ENCODE assay signal across 1 cellular context in the genomic region with DNA sequence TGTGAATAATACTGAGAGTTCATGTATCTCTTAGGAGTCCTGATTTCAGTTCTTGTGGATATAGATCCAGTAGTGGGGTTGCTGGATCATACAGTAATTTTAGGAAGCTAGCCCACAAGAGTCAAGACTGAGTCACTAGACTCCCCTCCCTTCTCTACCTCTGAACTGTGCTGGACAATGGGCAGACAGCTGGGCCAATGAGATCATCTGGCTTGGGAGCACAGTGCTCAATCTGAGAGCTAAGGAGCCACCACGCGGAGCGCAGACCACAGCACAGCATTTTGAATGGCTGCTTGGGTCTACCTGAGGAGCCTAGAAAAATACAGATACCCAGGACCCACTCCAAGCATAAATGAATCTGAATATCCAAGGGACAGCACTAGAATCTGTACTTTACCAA.
TF ChIP-seq lines count a peak whose summit lies in the region.

No MANE protein-coding gene starts in this region.

TF ChIP-seq in GM23338, 12 proteins besides CTCF, POLR2A, EP300 and RAD21 (continued from another document):
- TF ChIP-seq, protein P1, sequence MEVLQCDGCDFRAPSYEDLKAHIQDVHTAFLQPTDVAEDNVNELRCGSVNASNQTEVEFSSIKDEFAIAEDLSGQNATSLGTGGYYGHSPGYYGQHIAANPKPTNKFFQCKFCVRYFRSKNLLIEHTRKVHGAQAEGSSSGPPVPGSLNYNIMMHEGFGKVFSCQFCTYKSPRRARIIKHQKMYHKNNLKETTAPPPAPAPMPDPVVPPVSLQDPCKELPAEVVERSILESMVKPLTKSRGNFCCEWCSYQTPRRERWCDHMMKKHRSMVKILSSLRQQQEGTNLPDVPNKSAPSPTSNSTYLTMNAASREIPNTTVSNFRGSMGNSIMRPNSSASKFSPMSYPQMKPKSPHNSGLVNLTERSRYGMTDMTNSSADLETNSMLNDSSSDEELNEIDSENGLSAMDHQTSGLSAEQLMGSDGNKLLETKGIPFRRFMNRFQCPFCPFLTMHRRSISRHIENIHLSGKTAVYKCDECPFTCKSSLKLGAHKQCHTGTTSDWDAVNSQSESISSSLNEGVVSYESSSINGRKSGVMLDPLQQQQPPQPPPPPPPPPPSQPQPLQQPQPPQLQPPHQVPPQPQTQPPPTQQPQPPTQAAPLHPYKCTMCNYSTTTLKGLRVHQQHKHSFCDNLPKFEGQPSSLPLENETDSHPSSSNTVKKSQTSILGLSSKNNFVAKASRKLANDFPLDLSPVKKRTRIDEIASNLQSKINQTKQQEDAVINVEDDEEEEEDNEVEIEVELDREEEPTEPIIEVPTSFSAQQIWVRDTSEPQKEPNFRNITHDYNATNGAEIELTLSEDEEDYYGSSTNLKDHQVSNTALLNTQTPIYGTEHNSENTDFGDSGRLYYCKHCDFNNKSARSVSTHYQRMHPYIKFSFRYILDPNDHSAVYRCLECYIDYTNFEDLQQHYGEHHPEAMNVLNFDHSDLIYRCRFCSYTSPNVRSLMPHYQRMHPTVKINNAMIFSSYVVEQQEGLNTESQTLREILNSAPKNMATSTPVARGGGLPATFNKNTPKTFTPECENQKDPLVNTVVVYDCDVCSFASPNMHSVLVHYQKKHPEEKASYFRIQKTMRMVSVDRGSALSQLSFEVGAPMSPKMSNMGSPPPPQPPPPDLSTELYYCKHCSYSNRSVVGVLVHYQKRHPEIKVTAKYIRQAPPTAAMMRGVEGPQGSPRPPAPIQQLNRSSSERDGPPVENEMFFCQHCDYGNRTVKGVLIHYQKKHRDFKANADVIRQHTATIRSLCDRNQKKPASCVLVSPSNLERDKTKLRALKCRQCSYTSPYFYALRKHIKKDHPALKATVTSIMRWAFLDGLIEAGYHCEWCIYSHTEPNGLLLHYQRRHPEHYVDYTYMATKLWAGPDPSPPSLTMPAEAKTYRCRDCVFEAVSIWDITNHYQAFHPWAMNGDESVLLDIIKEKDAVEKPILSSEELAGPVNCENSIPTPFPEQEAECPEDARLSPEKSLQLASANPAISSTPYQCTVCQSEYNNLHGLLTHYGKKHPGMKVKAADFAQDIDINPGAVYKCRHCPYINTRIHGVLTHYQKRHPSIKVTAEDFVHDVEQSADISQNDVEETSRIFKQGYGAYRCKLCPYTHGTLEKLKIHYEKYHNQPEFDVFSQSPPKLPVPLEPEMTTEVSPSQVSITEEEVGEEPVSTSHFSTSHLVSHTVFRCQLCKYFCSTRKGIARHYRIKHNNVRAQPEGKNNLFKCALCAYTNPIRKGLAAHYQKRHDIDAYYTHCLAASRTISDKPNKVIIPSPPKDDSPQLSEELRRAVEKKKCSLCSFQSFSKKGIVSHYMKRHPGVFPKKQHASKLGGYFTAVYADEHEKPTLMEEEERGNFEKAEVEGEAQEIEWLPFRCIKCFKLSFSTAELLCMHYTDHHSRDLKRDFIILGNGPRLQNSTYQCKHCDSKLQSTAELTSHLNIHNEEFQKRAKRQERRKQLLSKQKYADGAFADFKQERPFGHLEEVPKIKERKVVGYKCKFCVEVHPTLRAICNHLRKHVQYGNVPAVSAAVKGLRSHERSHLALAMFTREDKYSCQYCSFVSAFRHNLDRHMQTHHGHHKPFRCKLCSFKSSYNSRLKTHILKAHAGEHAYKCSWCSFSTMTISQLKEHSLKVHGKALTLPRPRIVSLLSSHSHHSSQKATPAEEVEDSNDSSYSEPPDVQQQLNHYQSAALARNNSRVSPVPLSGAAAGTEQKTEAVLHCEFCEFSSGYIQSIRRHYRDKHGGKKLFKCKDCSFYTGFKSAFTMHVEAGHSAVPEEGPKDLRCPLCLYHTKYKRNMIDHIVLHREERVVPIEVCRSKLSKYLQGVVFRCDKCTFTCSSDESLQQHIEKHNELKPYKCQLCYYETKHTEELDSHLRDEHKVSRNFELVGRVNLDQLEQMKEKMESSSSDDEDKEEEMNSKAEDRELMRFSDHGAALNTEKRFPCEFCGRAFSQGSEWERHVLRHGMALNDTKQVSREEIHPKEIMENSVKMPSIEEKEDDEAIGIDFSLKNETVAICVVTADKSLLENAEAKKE (CRISPR knock-in tag; IDR thresholded peaks at IDR 0.05) = no peak
- no peak for TF ChIP-seq NANOG (IDR thresholded peaks at IDR 0.05; ENCODE audit: borderline replicate concordance)
- TF ChIP-seq STAT1 (IDR thresholded peaks at IDR 0.05; ENCODE audit: unreplicated experiment) = no peak
- no peak for TF ChIP-seq ZNF114 (CRISPR knock-in tag; IDR thresholded peaks at IDR 0.05)
- no peak for TF ChIP-seq CREB1 (CRISPR knock-in tag; IDR thresholded peaks at IDR 0.05; ENCODE audit: low read depth)
- TF ChIP-seq, protein P2, sequence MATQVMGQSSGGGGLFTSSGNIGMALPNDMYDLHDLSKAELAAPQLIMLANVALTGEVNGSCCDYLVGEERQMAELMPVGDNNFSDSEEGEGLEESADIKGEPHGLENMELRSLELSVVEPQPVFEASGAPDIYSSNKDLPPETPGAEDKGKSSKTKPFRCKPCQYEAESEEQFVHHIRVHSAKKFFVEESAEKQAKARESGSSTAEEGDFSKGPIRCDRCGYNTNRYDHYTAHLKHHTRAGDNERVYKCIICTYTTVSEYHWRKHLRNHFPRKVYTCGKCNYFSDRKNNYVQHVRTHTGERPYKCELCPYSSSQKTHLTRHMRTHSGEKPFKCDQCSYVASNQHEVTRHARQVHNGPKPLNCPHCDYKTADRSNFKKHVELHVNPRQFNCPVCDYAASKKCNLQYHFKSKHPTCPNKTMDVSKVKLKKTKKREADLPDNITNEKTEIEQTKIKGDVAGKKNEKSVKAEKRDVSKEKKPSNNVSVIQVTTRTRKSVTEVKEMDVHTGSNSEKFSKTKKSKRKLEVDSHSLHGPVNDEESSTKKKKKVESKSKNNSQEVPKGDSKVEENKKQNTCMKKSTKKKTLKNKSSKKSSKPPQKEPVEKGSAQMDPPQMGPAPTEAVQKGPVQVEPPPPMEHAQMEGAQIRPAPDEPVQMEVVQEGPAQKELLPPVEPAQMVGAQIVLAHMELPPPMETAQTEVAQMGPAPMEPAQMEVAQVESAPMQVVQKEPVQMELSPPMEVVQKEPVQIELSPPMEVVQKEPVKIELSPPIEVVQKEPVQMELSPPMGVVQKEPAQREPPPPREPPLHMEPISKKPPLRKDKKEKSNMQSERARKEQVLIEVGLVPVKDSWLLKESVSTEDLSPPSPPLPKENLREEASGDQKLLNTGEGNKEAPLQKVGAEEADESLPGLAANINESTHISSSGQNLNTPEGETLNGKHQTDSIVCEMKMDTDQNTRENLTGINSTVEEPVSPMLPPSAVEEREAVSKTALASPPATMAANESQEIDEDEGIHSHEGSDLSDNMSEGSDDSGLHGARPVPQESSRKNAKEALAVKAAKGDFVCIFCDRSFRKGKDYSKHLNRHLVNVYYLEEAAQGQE (IDR thresholded peaks at IDR 0.05; ENCODE audit: unreplicated experiment) = no peak
- no peak for TF ChIP-seq JUNB (IDR thresholded peaks at IDR 0.05; ENCODE audit: unreplicated experiment)
